In genomic region chr1:43547538-43548072, GRCh38 we compare ENCODE assay signal across 12 cellular contexts. TPM values are rescaled to one million over a fixed set of nuclear protein-coding genes. Genes with fewer than 3 reads are reported as not detected.
A peak's percentile ranks its signal among the peaks of the same experiment; 100 is the strongest.
DNase-seq lines count a peak whose midpoint lies in the region; ATAC-seq, FAIRE-seq and TF ChIP-seq lines count a peak whose summit lies in the region.
"Had no signal": no experiment of that assay in that cellular context is flagged by ENCODE, and none has a peak within 500 bp of the region (broad histone marks: within the 10 kb centered on the region; RNA-seq: fewer than 3 reads in every experiment).

No MANE protein-coding gene starts in this region.

- no peak overlapping the region for H3K4me3 ChIP-seq in H1 (ENCODE audit: extremely low read depth in 1 of 4, insufficient read depth in 2 of 4, low read depth in 3 of 4, low read length in 4 of 4)
- H3K4me3 ChIP-seq: left lung had no signal

- peak; percentile 30 for DNase-seq in NCI-H2227 (lab: John Stamatoyannopoulos, UW; ENCODE audit: unreplicated experiment)
- DNase-seq in NCI-H2227 treated with DMSO at 0.1 percent for 48 hours (lab: John Stamatoyannopoulos, UW), result no peak
- DNase-seq in H1 (ENCODE audit: low read depth in 1 of 2, low spot score in 2 of 2), result no peak
- no peak for DNase-seq in nephron progenitor cell
- no peak for DNase-seq in urothelium cell line (ENCODE audit: low spot score)
- DNase-seq in DMS 273 (lab: John Stamatoyannopoulos, UW; ENCODE audit: unreplicated experiment), result no peak
- DNase-seq in naive thymus-derived CD8-positive, alpha-beta T cell, result no peak
- DNase-seq in stimulated activated naive B cell treated with anti-CD40 and anti-IgM and Interleukin-4, amounts not matched to agents 10 μg/mL and 1 μg/mL and 100 μg/mL, for 72 hours, result no peak
- DNase-seq: T-helper 9 cell had no signal

- peak overlapping the region; percentile 80; the same call in 1 of the 2 replicates for H2AK5ac ChIP-seq in H1 (ENCODE audit: low read depth, low read length)

- H3K9me3 Mint-ChIP-seq in nephron progenitor cell, result no peaks in the 10 kb centered on the region
- no peaks in the 10 kb centered on the region for H3K9me3 Mint-ChIP-seq in naive thymus-derived CD8-positive, alpha-beta T cell
- H3K9me3 Mint-ChIP-seq in stimulated activated naive B cell treated with anti-CD40 and anti-IgM and Interleukin-4, amounts not matched to agents 10 μg/mL and 1 μg/mL and 100 μg/mL, for 72 hours, result no peaks in the 10 kb centered on the region

- H3K4me1 Mint-ChIP-seq in nephron progenitor cell, result peaks cover 93% of the 10 kb centered on the region
- peaks cover 6 to 9% (median 8%) of the 10 kb centered on the region in 4 donors for H3K4me1 Mint-ChIP-seq in naive thymus-derived CD8-positive, alpha-beta T cell
- H3K4me1 Mint-ChIP-seq in stimulated activated naive B cell treated with anti-CD40 and anti-IgM and Interleukin-4, amounts not matched to agents 10 μg/mL and 1 μg/mL and 100 μg/mL, for 72 hours, result peaks cover 0 to 4% of the 10 kb centered on the region in 2 donors

- H3K4me1 ChIP-seq in H1 (replicated peaks in 1 of 4; ENCODE audit: control insufficient read depth in 3 of 4, insufficient read depth in 4 of 4, low read length in 3 of 4), result peaks cover 15 to 67% (median 52%) of the 10 kb centered on the region in 4 experiments

- H3K27me3 ChIP-seq in H1 (replicated peaks in 1 of 4; ENCODE audit: control insufficient read depth in 3 of 4, extremely low read depth in 1 of 4, insufficient read depth in 3 of 4, low read length in 3 of 4), result no peaks in the 10 kb centered on the region; a peak in 1 of 7 replicates
- H3K27me3 ChIP-seq: left lung had no signal

- peaks cover 5% of the 10 kb centered on the region for H3K23me2 ChIP-seq in H1 (ENCODE audit: low read depth, low read length)

- no peaks in the 10 kb centered on the region for H3K9me3 ChIP-seq in H1 (ENCODE audit: insufficient read depth in 2 of 2, low read depth in 1 of 2, low read length in 1 of 2)
- H3K9me3 ChIP-seq: left lung had no signal

- peaks cover under 1 to 67% of the 10 kb centered on the region in 2 experiments; a peak in 3 of 4 replicates for H3K79me2 ChIP-seq in H1 (ENCODE audit: control insufficient read depth in 1 of 2, insufficient read depth in 2 of 2, low read length in 2 of 2)

- H3K4ac ChIP-seq in H1 (replicated peaks; ENCODE audit: insufficient read length, low read depth, low read length), result no peak overlapping the region

- peaks cover 10% of the 10 kb centered on the region for H3K36me3 Mint-ChIP-seq in nephron progenitor cell (ENCODE audit: low read depth)
- H3K36me3 Mint-ChIP-seq in naive thymus-derived CD8-positive, alpha-beta T cell, result no peaks in the 10 kb centered on the region
- H3K36me3 Mint-ChIP-seq in stimulated activated naive B cell treated with anti-CD40 and anti-IgM and Interleukin-4, amounts not matched to agents 10 μg/mL and 1 μg/mL and 100 μg/mL, for 72 hours, result no peaks in the 10 kb centered on the region
- H3K36me3 Mint-ChIP-seq: activated naive CD8-positive, alpha-beta T cell had no signal

- no peak overlapping the region for H2BK120ac ChIP-seq in H1 (replicated peaks; ENCODE audit: low read depth, low read length)

- H4K20me1 ChIP-seq in H1 (replicated peaks in 1 of 2; ENCODE audit: control insufficient read depth in 1 of 2, insufficient read depth in 2 of 2, low read length in 2 of 2), result peaks cover 10 to 25% of the 10 kb centered on the region in 2 experiments

- H3K56ac ChIP-seq in H1 (replicated peaks; ENCODE audit: insufficient read length, low read depth, low read length), result no peak overlapping the region

- H2BK20ac ChIP-seq in H1 (ENCODE audit: low read length), result no peak overlapping the region

- TF ChIP-seq CTCF in H1 (IDR thresholded peaks at IDR 0.05; ENCODE audit: control extremely low read depth in 1 of 3, insufficient read depth in 1 of 3, low read depth in 1 of 3, low read length in 3 of 3), result no peak
- TF ChIP-seq CTCF in nephron progenitor cell (IDR thresholded peaks at IDR 0.05), result no peak

- H3K4me2 ChIP-seq in H1 (ENCODE audit: insufficient read depth in 1 of 2, low read depth in 2 of 2, low read length in 2 of 2), result no peak overlapping the region; a peak in 2 of 4 replicates

- no peak overlapping the region for H3K14ac ChIP-seq in H1 (ENCODE audit: insufficient read length)

- H3K27ac Mint-ChIP-seq in nephron progenitor cell, result peak overlapping the region; percentile 88
- no peak overlapping the region for H3K27ac Mint-ChIP-seq in naive thymus-derived CD8-positive, alpha-beta T cell
- no peak overlapping the region for H3K27ac Mint-ChIP-seq in stimulated activated naive B cell treated with anti-CD40 and anti-IgM and Interleukin-4, amounts not matched to agents 10 μg/mL and 1 μg/mL and 100 μg/mL, for 72 hours
- H3K27ac Mint-ChIP-seq: activated naive CD8-positive, alpha-beta T cell had no signal

- no peak overlapping the region for H2AFZ ChIP-seq in H1 (ENCODE audit: low read length)

- peak overlapping the region; percentile 55 for H3K4me3 Mint-ChIP-seq in nephron progenitor cell
- H3K4me3 Mint-ChIP-seq in naive thymus-derived CD8-positive, alpha-beta T cell, result no peak overlapping the region
- no peak overlapping the region for H3K4me3 Mint-ChIP-seq in stimulated activated naive B cell treated with anti-CD40 and anti-IgM and Interleukin-4, amounts not matched to agents 10 μg/mL and 1 μg/mL and 100 μg/mL, for 72 hours
- H3K4me3 Mint-ChIP-seq: activated naive CD8-positive, alpha-beta T cell had no signal

- 81% methylated on average over 11 of the region's 11 CpGs; no CpG with 5 or more reads in 1 of the 2 experiments for WGBS in H1 (ENCODE audit: extremely low coverage in 1 of 2, insufficient coverage in 1 of 2, insufficient read length in 1 of 2, insufficient replicate concordance in 2 of 2, low coverage in 1 of 2, low lambda C conversion rate in 2 of 2, missing lambda C conversion rate in 1 of 2), 2 experiments

- no peak for TF ChIP-seq POLR2A in H1 (IDR thresholded peaks at IDR 0.05; ENCODE audit: control extremely low read depth in 1 of 2, low read depth in 2 of 2, low read length in 2 of 2)

- H2BK5ac ChIP-seq in H1 (ENCODE audit: low read depth, low read length), result 0 out of 2 replicates have a peak overlapping the region, but pooled peaks have one; percentile 31

- no peak for TF ChIP-seq EP300 in H1 (IDR thresholded peaks at IDR 0.05; ENCODE audit: borderline replicate concordance in 1 of 2, low read depth in 2 of 2, low read length in 2 of 2)

- H3K79me1 ChIP-seq in H1 (ENCODE audit: low read depth, low read length), result peaks cover 36% of the 10 kb centered on the region

- no peak for FAIRE-seq in H1 (lab: Jason Lieb, UNC)
- peak; percentile 5 for FAIRE-seq in urothelium cell line (lab: Jason Lieb, UNC)

- TF ChIP-seq RAD21 in H1 (IDR thresholded peaks at IDR 0.05 in 1 of 2, conservative IDR thresholded peaks at IDR 0.05 in 1 of 2; ENCODE audit: low read depth in 2 of 2, low read length in 2 of 2), result no peak

- peak overlapping the region; percentile 24 for H2BK15ac ChIP-seq in H1 (ENCODE audit: low read length)

- no peak for ATAC-seq in naive thymus-derived CD8-positive, alpha-beta T cell
- ATAC-seq in stimulated activated naive B cell treated with anti-CD40 and anti-IgM and Interleukin-4, amounts not matched to agents 10 μg/mL and 1 μg/mL and 100 μg/mL, for 72 hours (replicated peaks), result no peak
- ATAC-seq: HCT116 had no signal

- H3K27me3 Mint-ChIP-seq in nephron progenitor cell (ENCODE audit: low read depth, poor library complexity), result no peaks in the 10 kb centered on the region
- H3K27me3 Mint-ChIP-seq in naive thymus-derived CD8-positive, alpha-beta T cell, result peaks cover 12 to 43% (median 31%) of the 10 kb centered on the region in 5 donors
- peaks cover 31 to 44% of the 10 kb centered on the region in 2 donors for H3K27me3 Mint-ChIP-seq in stimulated activated naive B cell treated with anti-CD40 and anti-IgM and Interleukin-4, amounts not matched to agents 10 μg/mL and 1 μg/mL and 100 μg/mL, for 72 hours

- H3K18ac ChIP-seq in H1 (ENCODE audit: extremely low read depth, low read length), result no peak overlapping the region

- 0 out of 2 replicates have a peak overlapping the region, but pooled peaks have one; percentile 17 for H4K8ac ChIP-seq in H1 (ENCODE audit: extremely low read depth, insufficient read depth, low read length)

- no peak overlapping the region for H4K5ac ChIP-seq in H1 (ENCODE audit: insufficient read length, low read depth, low read length)

- H4K91ac ChIP-seq in H1 (replicated peaks; ENCODE audit: insufficient read length, low read length), result no peak overlapping the region

- H2BK12ac ChIP-seq in H1 (ENCODE audit: low read depth, low read length), result no peak overlapping the region

- H3K23ac ChIP-seq in H1 (ENCODE audit: insufficient read length), result no peak overlapping the region

- no peaks in the 10 kb centered on the region; a peak in 2 of 8 replicates for H3K36me3 ChIP-seq in H1 (ENCODE audit: control insufficient read depth in 2 of 4, insufficient read depth in 4 of 4, low read length in 3 of 4)
- H3K36me3 ChIP-seq: left lung had no signal

- CTCF ChIA-PET in H1 (lab: Charles Lee; ENCODE audit: partially characterized antibody), result interaction anchor here (0.6 to 15.4 kb wide), 3 partner anchors 13 to 673 kb away, joined by 3 to 169 read pairs (median 3); partner anchors contain the start of gene PTPRF

- H3K9ac ChIP-seq in H1 (replicated peaks in 1 of 4; ENCODE audit: extremely low read depth in 1 of 4, low read depth in 3 of 4, low read length in 3 of 4), result no peak overlapping the region

- H3K27ac ChIP-seq in H1 (ENCODE audit: low read depth, low read length), result no peak overlapping the region

- POLR2A ChIA-PET in H1 (lab: Charles Lee; ENCODE audit: partially characterized antibody), result interaction anchor here (1.7 to 14.9 kb wide), 4 partner anchors 13 to 103 kb away, joined by 5 to 270 read pairs (median 8); partner anchors contain the start of genes KDM4A and PTPRF
- POLR2A ChIA-PET in naive thymus-derived CD8-positive, alpha-beta T cell (lab: Charles Lee), result no interaction called here

TF ChIP-seq in H1, 55 proteins besides CTCF, POLR2A, EP300 and RAD21 (continues in another document):
- TF ChIP-seq JUN (IDR thresholded peaks at IDR 0.05; ENCODE audit: low read depth, low read length) (no peak), MAX (IDR thresholded peaks at IDR 0.05) (no peak)

RNA-seq across cellular contexts. Expression of gene PTPRF, which starts 16.9 kb away (rescaled TPM):
- total RNA-seq in H1 (2021; fragmentation: NEBNext Ultra II Directional; extraction: Animal tissue kit (Norgen Biotek cat#: 25700)), result 221 and 231 TPM in 2 replicates
- polyA plus RNA-seq in H1 (2011; rRNA removed), result 136 and 174 TPM in 2 replicates
- 128 TPM for polyA plus RNA-seq in H1 (2011; cell fraction: cytosol; rRNA removed)
- 286 TPM for polyA plus RNA-seq in H1 (2011; cell fraction: nucleus; rRNA removed)
- 142 to 208 TPM (median 171 TPM) in 4 replicates for polyA plus RNA-seq in H1 (2012, experiment 1 of 2)
- 95.7 TPM for polyA plus RNA-seq in H1 (2012, experiment 2 of 2)
- polyA plus RNA-seq in H1 (2013, experiment 1 of 2), result 171 TPM
- polyA plus RNA-seq in H1 (2013, experiment 2 of 2), result 161 TPM
- 365 and 371 TPM in 2 replicates for polyA minus RNA-seq in H1 (2011; rRNA and poly(A)+ RNA removed)
- polyA minus RNA-seq in H1 (2011; cell fraction: cytosol; rRNA and poly(A)+ RNA removed), result 155 TPM
- 141 TPM for polyA minus RNA-seq in H1 (2011; cell fraction: nucleus; rRNA and poly(A)+ RNA removed)
- under 1 TPM in 1 of 2 experiments, not detected in 1; 0.08 TPM for total RNA-seq in naive thymus-derived CD8-positive, alpha-beta T cell
- not detected for polyA plus RNA-seq in naive thymus-derived CD8-positive, alpha-beta T cell

Comparison
In these comparisons a context has a peak if more than half of its experiments do, and no peak if none do; other contexts are left out.
1. RNA of gene PTPRF, which starts 16.9 kb away (total RNA-seq): 221 to 231 TPM in H1; 0.08 TPM in naive thymus-derived CD8-positive, alpha-beta T cell; every median in the first group is over 100 times any median in the second.